Comparison of ENCODE assay signal across 20 cellular contexts in the genomic region with DNA sequence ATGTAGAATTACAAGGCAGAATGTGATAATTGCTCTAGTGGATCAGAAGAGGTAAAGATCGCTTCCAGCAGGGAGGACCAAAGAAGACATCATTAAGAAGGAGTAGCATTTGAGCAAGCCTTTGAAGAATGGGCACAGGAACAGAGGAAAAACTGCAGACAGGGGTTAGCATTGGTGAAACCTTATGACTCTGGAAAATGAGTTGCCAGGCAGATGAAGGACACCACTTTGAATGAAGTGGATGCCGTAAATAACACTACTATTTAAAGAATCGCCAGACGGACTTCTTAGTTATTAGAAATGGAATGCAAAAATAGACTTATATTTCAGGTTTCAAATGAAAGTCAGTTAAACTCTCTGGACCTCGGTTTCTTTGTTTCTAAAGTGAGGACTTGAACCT.
"Had no signal": no experiment of that assay in that cellular context is flagged by ENCODE, and none has a peak within 500 bp of the region (broad histone marks: within the 10 kb centered on the region; RNA-seq: fewer than 3 reads in every experiment).

No MANE protein-coding gene starts in this region.

- H3K4me3 ChIP-seq: left lung, thoracic aorta, upper lobe of left lung had no signal

- H3K4me1 ChIP-seq: left lung, upper lobe of left lung had no signal

- H3K36me3 ChIP-seq: left lung, thoracic aorta, upper lobe of left lung had no signal

- H3K27ac ChIP-seq: left lung, thoracic aorta, upper lobe of left lung had no signal

- DNase-seq: activated CD4-positive, alpha-beta memory T cell treated with anti-CD3 and anti-CD28 coated beads for 36 hours; activated effector memory CD4-positive, alpha-beta T cell treated with anti-CD3 and anti-CD28 coated beads, Interleukin-2, amount 50 U/mL, for 16 hours; activated naive CD4-positive, alpha-beta T cell treated with anti-CD3 and anti-CD28 coated beads, Interleukin-2, amount 10 ng/mL, durations not matched to agents 7 days and 5 days; activated T-cell treated with anti-CD3 and anti-CD28 coated beads, Interleukin-2, amount 50 U/mL, for 72 hours; amygdala; erythroblast; foreskin fibroblast; hippocampal formation; kidney glomerular epithelial cell; left lung; mammary epithelial cell; midbrain; nucleus accumbens; stimulated activated CD4-positive, alpha-beta T cell treated with anti-CD3 and anti-CD28 coated beads, Interleukin-4, amount 100 ng/mL, for 24 hours; stimulated activated naive CD4-positive, alpha-beta T cell treated with Interleukin-2 at 50 U/mL for 16 hours; T-helper 1 cell; upper lobe of left lung had no signal

- H3K27me3 ChIP-seq: left lung, upper lobe of left lung had no signal

- ATAC-seq: activated T-cell treated with anti-CD3 and anti-CD28 coated beads, Interleukin-2, amount 50 U/mL, for 72 hours; left lung; natural killer cell treated with Interleukin-12 subunit alpha and Interleukin-12 subunit beta and Interleukin-15 and Interleukin-18, amount 100 ng/mL, for 72 hours; WTC11 had no signal

- H3K9me3 ChIP-seq: thoracic aorta, upper lobe of left lung had no signal
